ENCODE assay signal across 24 cellular contexts in the genomic region with DNA sequence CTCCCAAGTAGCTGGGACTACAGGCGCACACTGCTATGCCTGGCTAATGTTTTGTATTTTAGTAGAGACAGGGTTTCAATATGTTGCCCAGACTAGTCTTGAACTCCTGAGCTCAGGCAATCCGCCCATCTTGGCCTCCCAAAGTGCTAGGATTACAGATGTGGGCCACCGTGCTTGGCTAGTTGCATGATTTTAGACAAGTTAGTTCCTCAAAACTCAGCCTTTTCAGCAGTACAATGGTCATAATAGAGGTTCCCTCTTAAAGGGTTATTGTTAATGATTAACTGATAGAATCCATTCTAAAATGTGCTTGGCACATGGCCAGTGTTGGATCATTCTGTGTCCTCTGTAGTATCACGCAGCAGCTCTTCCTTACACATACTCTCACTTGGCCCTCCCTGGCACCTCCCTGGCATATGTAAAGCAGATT. TPM values are rescaled to one million over a fixed set of nuclear protein-coding genes. Genes with fewer than 3 reads are reported as not detected.
DNase-seq lines count a peak whose midpoint lies in the region; ATAC-seq lines count a peak whose summit lies in the region.
"Had no signal": no experiment of that assay in that cellular context is flagged by ENCODE, and none has a peak within 500 bp of the region (broad histone marks: within the 10 kb centered on the region; RNA-seq: fewer than 3 reads in every experiment).

No MANE protein-coding gene starts in this region.

- H3K4me1 ChIP-seq in mucosa of rectum (ENCODE audit: control insufficient read depth in 2 of 2, insufficient read depth in 2 of 2, low read length in 2 of 2): peaks cover 16 to 20% of the 10 kb centered on the region in 2 donors
- H3K4me1 ChIP-seq: prostate gland, tibial artery had no signal

- H3K27ac ChIP-seq in mucosa of rectum (ENCODE audit: low read depth in 2 of 2, low read length in 2 of 2): peak overlapping the region; percentile 76 to 82
- H3K27ac ChIP-seq: BLaER1, heart left ventricle, prostate gland, skin epidermis, tibial artery had no signal

- intact Hi-C loops in cardiac septum (cut with DNase I): no loop called here

- no peaks in the 10 kb centered on the region for H3K27me3 ChIP-seq in mucosa of rectum (ENCODE audit: control insufficient read depth in 2 of 2, insufficient read depth in 2 of 2, low read length in 2 of 2)
- H3K27me3 ChIP-seq: BLaER1, heart left ventricle, tibial artery had no signal

- in situ Hi-C loops in ACHN (cut with HindIII; ENCODE audit: low pct_ligation_motif_present, low pct_unique_long_range_greater_than_20kb, low sequenced_read_pairs): no loop called here

- ATAC-seq in HG03108 (IDR thresholded peaks at IDR 0.05; ENCODE audit: unreplicated experiment) (no peak), HG03469 (IDR thresholded peaks at IDR 0.05; ENCODE audit: unreplicated experiment) (no peak)
- ATAC-seq: activated T-cell treated with anti-CD3 and anti-CD28 coated beads, Interleukin-2, amount 50 U/mL, for 72 hours; heart left ventricle; stimulated activated naive CD8-positive, alpha-beta T cell treated with anti-CD3 and anti-CD28 coated beads, Interleukin-15, amount 100 ng/mL, for 72 hours had no signal

- DNase-seq in ACHN (peak; percentile 49), MV-4-11 (lab: John Stamatoyannopoulos, UW) (peak; percentile 46), glomerular visceral epithelial cell (ENCODE audit: extremely low spot score) (peak; percentile 73), cardiac septum (ENCODE audit: low spot score) (no peak)
- DNase-seq in stimulated activated CD4-positive, alpha-beta T cell treated with anti-CD3 and anti-CD28 coated beads, Interleukin-2, amount 100 ng/mL, for 24 hours: no peak
- DNase-seq: activated CD4-positive, alpha-beta T cell treated with anti-CD3 and anti-CD28 coated beads for 4 hours; activated naive CD4-positive, alpha-beta T cell treated with anti-CD3 and anti-CD28 coated beads, Interleukin-2, amount 10 ng/mL, durations not matched to agents 7 days and 5 days; activated T-cell treated with anti-CD3 and anti-CD28 coated beads, Interleukin-2, amount 50 U/mL, for 72 hours; dermis blood vessel endothelial cell; heart left ventricle; IMR-90; NCI-H1436; NCI-H774; SHP77; stimulated activated CD4-positive, alpha-beta T cell treated with anti-CD3 and anti-CD28 coated beads, Interleukin-2, amount 100 ng/mL, for 48 hours; stimulated activated naive CD8-positive, alpha-beta T cell treated with anti-CD3 and anti-CD28 coated beads, Interleukin-15, amount 100 ng/mL, for 72 hours; SW 1271; tibial artery had no signal

- H3K4me3 ChIP-seq in mucosa of rectum (ENCODE audit: low read length in 2 of 2): peak overlapping the region in 1 of 2 donors; percentile 31
- H3K4me3 ChIP-seq: BLaER1, heart left ventricle, prostate gland, skin epidermis, tibial artery had no signal

- H3K36me3 ChIP-seq in mucosa of rectum (ENCODE audit: control insufficient read depth in 2 of 2, insufficient read depth in 2 of 2, low read length in 2 of 2): no peaks in the 10 kb centered on the region
- H3K36me3 ChIP-seq: BLaER1, heart left ventricle, prostate gland, tibial artery had no signal

- no peaks in the 10 kb centered on the region for H3K9me3 ChIP-seq in mucosa of rectum (ENCODE audit: control insufficient read depth in 2 of 2, low read length in 2 of 2)
- H3K9me3 ChIP-seq: BLaER1, heart left ventricle, prostate gland, tibial artery had no signal

- no peak overlapping the region for H3K9ac ChIP-seq in mucosa of rectum (ENCODE audit: low read depth in 1 of 2, low read length in 2 of 2)
- H3K9ac ChIP-seq: BLaER1 had no signal

RNA-seq across cellular contexts. Expression of gene IFT88, which starts 19.5 kb away (rescaled TPM):
- 9.7 TPM for total RNA-seq in cardiac septum

RNA-seq across cellular contexts. Expression of gene CRYL1, which starts 21.8 kb away (rescaled TPM):
- 20.6 TPM for total RNA-seq in cardiac septum

Comparison
In these comparisons a context has a peak if more than half of its experiments do, and no peak if none do; other contexts are left out.
1. DNase-seq: peak in ACHN (single experiment), MV-4-11 (single experiment) and glomerular visceral epithelial cell (single experiment); none in stimulated activated CD4-positive, alpha-beta T cell treated with anti-CD3 and anti-CD28 coated beads, Interleukin-2, amount 100 ng/mL, for 24 hours (0 of 2) and cardiac septum (single experiment).